ENCODE assay signal across 8 cellular contexts in the genomic region with DNA sequence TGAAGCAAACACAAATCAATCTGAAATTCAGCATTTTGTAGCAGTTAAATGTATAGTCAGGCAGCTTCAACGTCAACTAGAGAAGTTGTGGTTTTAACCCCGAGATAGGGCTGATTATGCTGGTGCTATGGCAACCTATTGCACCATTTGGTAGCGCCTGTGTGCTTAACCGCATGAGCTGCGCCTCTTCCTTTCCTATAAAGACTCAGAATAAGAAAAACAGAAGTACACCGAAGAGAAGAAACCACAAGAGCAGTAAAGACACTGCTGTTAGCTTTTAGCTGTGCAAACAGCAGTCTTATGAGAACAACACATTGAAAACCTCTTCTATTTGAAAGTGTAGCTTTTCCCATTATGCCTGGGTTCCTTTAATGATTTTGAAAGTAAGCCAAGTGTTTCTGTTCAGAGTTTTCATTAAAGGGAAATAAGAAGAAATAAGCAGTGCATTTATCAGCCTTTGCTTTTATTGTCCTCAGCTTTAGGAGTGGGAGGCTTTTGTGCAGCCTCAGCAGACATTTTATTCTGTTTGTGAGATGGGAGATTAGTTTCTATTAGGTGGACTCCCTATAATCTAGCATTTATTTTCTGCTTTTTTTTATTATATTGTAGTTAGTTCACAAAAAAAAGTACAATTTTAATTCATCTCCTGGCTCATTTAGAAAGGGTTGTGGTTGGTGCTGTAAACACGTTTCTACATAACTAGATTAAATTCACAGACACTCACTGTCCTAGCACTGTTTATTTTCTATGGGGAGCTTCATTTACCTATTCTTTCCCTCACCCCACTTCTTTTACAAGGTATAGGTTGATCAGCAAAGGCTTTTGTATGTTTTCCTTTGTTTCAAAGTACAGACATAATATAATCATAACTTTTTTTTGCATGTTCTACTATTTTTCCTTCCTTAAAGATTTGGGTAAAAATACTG. TPM values are rescaled to one million over a fixed set of nuclear protein-coding genes. Genes with fewer than 3 reads are reported as not detected.
DNase-seq lines count a peak whose midpoint lies in the region; ATAC-seq and TF ChIP-seq lines count a peak whose summit lies in the region.

No MANE protein-coding gene starts in this region.

- no peak overlapping the region for H2AFZ ChIP-seq in Loucy (ENCODE audit: low read length)

- no peak for TF ChIP-seq CTCF in GM12865 (IDR thresholded peaks at IDR 0.05; ENCODE audit: insufficient read depth, low read depth, low read length, missing control alignments)
- no peak for TF ChIP-seq CTCF in Loucy (conservative IDR thresholded peaks at IDR 0.05; ENCODE audit: low read length)
- no peak for TF ChIP-seq CTCF in astrocyte of the cerebellum (IDR thresholded peaks at IDR 0.05; ENCODE audit: low read depth, low read length, missing control alignments)

- no peaks in the 10 kb centered on the region for H3K9me3 ChIP-seq in Loucy (ENCODE audit: insufficient read depth, low read depth, low read length)

- peaks cover 95% of the 10 kb centered on the region for H3K4me1 ChIP-seq in Loucy (ENCODE audit: insufficient read depth, low read length, poor library complexity, severe bottlenecking)

- H3K4me3 ChIP-seq in GM12865 (ENCODE audit: low read depth, low read length) (peak overlapping the region; percentile 42), H7 (ENCODE audit: insufficient read depth, low read depth, low read length) (no peak overlapping the region), Loucy (ENCODE audit: low read length, poor library complexity, severe bottlenecking) (peak overlapping the region; percentile 68), astrocyte of the cerebellum (ENCODE audit: low read depth, low read length) (peak overlapping the region; percentile 5)

- H3K36me3 ChIP-seq in H7 (replicated peaks; ENCODE audit: control insufficient read depth, insufficient read depth, low read length) (no peaks in the 10 kb centered on the region), Loucy (ENCODE audit: insufficient read depth, low read length) (peaks cover 39% of the 10 kb centered on the region; the same call in 1 of the 2 replicates)

- POLR2A ChIA-PET in T-cell (lab: Charles Lee), result interaction anchor here (0.5 to 3.7 kb wide), 45 partner anchors 8 to 907 kb away, joined by 3 to 49 read pairs (median 5); partner anchors contain the start of genes DENND1B (in 1 of the 2) and PTPRC (in 1 of the 2)

- H3F3A ChIP-seq in Loucy (ENCODE audit: low read depth), result peaks cover 41% of the 10 kb centered on the region

- in situ Hi-C loops in astrocyte of the cerebellum (cut with HindIII; ENCODE audit: low sequenced_read_pairs), result no loop called here
- in situ Hi-C loops in ACHN (cut with HindIII; ENCODE audit: low pct_ligation_motif_present, low pct_unique_long_range_greater_than_20kb, low sequenced_read_pairs), result no loop called here

- H3K27me3 ChIP-seq in H7 (ENCODE audit: control insufficient read depth, insufficient read depth, low read length) (no peaks in the 10 kb centered on the region), Loucy (ENCODE audit: insufficient read depth, low read length, poor library complexity, severe bottlenecking) (no peaks in the 10 kb centered on the region)

- peak overlapping the region; percentile 91 for H3K9ac ChIP-seq in Loucy (ENCODE audit: low read depth, low read length, poor library complexity, severe bottlenecking)

- no peaks in the 10 kb centered on the region for H3K27me3 Mint-ChIP-seq in T-cell

- H3K4me2 ChIP-seq in Loucy (ENCODE audit: low read depth, low read length, poor library complexity, severe bottlenecking), result peak overlapping the region; percentile 92

- peak; percentile 84 to 90 (median 87) for ATAC-seq in T-cell (replicated peaks in 1 of 4)

- peaks cover 72 to 86% (median 84%) of the 10 kb centered on the region in 3 donors for H3K4me1 Mint-ChIP-seq in T-cell

- peaks cover 40% of the 10 kb centered on the region for H4K20me1 ChIP-seq in Loucy (ENCODE audit: insufficient read depth, low read length, poor library complexity, severe bottlenecking)

- H3K79me2 ChIP-seq in Loucy (ENCODE audit: insufficient read depth, low read length), result peaks cover 89% of the 10 kb centered on the region

- CTCF ChIA-PET in T-cell (lab: Charles Lee), result interaction anchor here (0.6 to 3.6 kb wide), 25 partner anchors 8 to 160 kb away, joined by 3 to 31 read pairs (median 4); partner anchors contain the start of gene PTPRC (in 1 of the 2)

- DNase-seq in GM12865 (ENCODE audit: low read depth) (peak; percentile 97), H7 (peak; percentile 15), T-cell (peak; percentile 40 to 92 (median 81)), astrocyte of the cerebellum (ENCODE audit: low read depth) (peak; percentile 92), inferior parietal cortex (ENCODE audit: extremely low spot score) (peak; percentile 69), ACHN (no peak)
- peak; percentile 80 for DNase-seq in stimulated activated CD4-positive, alpha-beta T cell treated with anti-CD3 and anti-CD28 coated beads, Interleukin-15, amount 100 ng/mL, for 24 hours

- peak overlapping the region; percentile 53 to 69 (median 68) for H3K4me3 Mint-ChIP-seq in T-cell

- no peaks in the 10 kb centered on the region for H3K9me2 ChIP-seq in Loucy (replicated peaks; ENCODE audit: low read depth, low read length)

- peak overlapping the region; percentile 94 to 99 for H3K27ac Mint-ChIP-seq in T-cell

- H3K9me3 Mint-ChIP-seq in T-cell, result no peaks in the 10 kb centered on the region

- peaks cover 18% of the 10 kb centered on the region for H3K36me3 Mint-ChIP-seq in T-cell

RNA-seq across cellular contexts. Expression of gene PTPRC, which starts 43.3 kb away (rescaled TPM):
- not detected in 2 replicates for total RNA-seq in H7 (2014; rRNA removed; shearing (Covaris generic))
- total RNA-seq in T-cell, result 100 to 1,000 TPM; 674 to 984 (median 781) TPM

Comparison
In these comparisons a context has a peak if more than half of its experiments do, and no peak if none do; other contexts are left out.
1. RNA of gene PTPRC, which starts 43.3 kb away (total RNA-seq): 674 to 984 TPM in T-cell; not detected in H7; every median in the first group is over 100 times any median in the second.